1 cellular context compared by ENCODE assay signal in the genomic region with DNA sequence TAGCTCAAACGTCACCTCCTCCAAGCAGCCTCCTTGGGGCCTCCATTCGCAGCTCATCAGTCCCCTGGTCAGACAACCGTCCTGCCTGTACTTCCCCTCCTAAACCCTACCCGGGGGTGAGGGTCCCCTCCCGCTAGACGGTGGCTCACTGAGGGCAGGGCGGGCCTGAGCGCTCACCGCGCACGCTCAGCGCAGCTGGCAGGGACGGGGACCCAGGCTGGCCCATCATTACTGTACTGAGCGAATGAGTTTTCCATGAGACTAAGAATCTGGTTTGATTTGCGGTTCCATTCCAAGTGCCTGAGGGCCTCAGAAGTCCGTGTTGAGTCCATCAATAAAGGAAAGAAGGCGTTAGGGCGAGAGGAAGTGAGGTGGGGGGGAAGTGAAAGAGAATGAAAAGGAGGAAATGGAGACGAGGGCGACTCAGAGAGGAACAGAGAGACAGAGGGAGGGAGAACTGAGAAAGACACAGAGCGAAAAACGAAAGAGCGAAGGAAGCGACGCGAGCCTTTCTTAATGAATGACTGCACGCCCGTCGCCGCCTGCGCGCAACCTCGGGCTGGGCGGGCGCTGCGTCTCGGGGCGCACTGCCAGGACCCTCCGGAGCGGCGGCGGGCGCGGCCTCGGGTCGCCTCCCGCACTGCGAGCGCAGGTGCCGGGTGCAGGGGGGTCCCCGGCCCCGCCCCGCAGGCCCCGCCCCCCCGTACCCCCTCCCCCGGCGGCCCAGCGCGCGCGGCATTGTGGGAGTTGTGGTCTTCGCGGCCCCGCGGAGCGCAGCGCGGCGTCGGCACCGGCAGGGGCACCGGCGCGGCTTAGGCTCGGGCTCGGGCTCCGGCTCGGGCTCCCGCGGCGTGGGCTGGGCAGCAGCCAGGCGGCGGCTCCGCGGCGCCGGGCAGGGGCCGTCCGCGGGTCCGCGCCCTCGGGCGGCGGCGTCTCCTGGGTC.
TF ChIP-seq lines count a peak whose summit lies in the region.

A gene with protein sequence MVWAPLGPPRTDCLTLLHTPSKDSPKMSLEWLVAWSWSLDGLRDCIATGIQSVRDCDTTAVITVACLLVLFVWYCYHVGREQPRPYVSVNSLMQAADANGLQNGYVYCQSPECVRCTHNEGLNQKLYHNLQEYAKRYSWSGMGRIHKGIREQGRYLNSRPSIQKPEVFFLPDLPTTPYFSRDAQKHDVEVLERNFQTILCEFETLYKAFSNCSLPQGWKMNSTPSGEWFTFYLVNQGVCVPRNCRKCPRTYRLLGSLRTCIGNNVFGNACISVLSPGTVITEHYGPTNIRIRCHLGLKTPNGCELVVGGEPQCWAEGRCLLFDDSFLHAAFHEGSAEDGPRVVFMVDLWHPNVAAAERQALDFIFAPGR (plus strand): TSS at position 746 of the 943 bp plus-strand sequence. CDS start 4,356 bp downstream, outside the sequence.

TF ChIP-seq in WTC11, 78 proteins besides CTCF, POLR2A, EP300 and RAD21 (continued from another document and continues in another):
- TF ChIP-seq, protein P1, sequence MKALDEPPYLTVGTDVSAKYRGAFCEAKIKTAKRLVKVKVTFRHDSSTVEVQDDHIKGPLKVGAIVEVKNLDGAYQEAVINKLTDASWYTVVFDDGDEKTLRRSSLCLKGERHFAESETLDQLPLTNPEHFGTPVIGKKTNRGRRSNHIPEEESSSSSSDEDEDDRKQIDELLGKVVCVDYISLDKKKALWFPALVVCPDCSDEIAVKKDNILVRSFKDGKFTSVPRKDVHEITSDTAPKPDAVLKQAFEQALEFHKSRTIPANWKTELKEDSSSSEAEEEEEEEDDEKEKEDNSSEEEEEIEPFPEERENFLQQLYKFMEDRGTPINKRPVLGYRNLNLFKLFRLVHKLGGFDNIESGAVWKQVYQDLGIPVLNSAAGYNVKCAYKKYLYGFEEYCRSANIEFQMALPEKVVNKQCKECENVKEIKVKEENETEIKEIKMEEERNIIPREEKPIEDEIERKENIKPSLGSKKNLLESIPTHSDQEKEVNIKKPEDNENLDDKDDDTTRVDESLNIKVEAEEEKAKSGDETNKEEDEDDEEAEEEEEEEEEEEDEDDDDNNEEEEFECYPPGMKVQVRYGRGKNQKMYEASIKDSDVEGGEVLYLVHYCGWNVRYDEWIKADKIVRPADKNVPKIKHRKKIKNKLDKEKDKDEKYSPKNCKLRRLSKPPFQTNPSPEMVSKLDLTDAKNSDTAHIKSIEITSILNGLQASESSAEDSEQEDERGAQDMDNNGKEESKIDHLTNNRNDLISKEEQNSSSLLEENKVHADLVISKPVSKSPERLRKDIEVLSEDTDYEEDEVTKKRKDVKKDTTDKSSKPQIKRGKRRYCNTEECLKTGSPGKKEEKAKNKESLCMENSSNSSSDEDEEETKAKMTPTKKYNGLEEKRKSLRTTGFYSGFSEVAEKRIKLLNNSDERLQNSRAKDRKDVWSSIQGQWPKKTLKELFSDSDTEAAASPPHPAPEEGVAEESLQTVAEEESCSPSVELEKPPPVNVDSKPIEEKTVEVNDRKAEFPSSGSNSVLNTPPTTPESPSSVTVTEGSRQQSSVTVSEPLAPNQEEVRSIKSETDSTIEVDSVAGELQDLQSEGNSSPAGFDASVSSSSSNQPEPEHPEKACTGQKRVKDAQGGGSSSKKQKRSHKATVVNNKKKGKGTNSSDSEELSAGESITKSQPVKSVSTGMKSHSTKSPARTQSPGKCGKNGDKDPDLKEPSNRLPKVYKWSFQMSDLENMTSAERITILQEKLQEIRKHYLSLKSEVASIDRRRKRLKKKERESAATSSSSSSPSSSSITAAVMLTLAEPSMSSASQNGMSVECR (CRISPR knock-in tag; IDR thresholded peaks at IDR 0.05; ENCODE audit: borderline replicate concordance), result no peak
- TF ChIP-seq, protein P2, sequence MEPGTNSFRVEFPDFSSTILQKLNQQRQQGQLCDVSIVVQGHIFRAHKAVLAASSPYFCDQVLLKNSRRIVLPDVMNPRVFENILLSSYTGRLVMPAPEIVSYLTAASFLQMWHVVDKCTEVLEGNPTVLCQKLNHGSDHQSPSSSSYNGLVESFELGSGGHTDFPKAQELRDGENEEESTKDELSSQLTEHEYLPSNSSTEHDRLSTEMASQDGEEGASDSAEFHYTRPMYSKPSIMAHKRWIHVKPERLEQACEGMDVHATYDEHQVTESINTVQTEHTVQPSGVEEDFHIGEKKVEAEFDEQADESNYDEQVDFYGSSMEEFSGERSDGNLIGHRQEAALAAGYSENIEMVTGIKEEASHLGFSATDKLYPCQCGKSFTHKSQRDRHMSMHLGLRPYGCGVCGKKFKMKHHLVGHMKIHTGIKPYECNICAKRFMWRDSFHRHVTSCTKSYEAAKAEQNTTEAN (CRISPR knock-in tag; IDR thresholded peaks at IDR 0.05), result no peak
- TF ChIP-seq ESRRA (CRISPR knock-in tag; IDR thresholded peaks at IDR 0.05; ENCODE audit: borderline replicate concordance), result no peak
- peak; percentile 45; the same call in 1 of the 2 replicates for TF ChIP-seq SP1 (CRISPR knock-in tag; conservative IDR thresholded peaks at IDR 0.05)
- no peak for TF ChIP-seq RELA (CRISPR knock-in tag; IDR thresholded peaks at IDR 0.05; ENCODE audit: borderline replicate concordance)
- TF ChIP-seq ZNF396 (CRISPR knock-in tag; IDR thresholded peaks at IDR 0.05; ENCODE audit: borderline replicate concordance), result no peak
- TF ChIP-seq MXD4 (CRISPR knock-in tag; IDR thresholded peaks at IDR 0.05; ENCODE audit: borderline replicate concordance), result no peak
- TF ChIP-seq KAT7 (CRISPR knock-in tag; IDR thresholded peaks at IDR 0.05; ENCODE audit: borderline replicate concordance), result no peak
- no peak for TF ChIP-seq EMX1 (CRISPR knock-in tag; IDR thresholded peaks at IDR 0.05)
- TF ChIP-seq, protein P3, sequence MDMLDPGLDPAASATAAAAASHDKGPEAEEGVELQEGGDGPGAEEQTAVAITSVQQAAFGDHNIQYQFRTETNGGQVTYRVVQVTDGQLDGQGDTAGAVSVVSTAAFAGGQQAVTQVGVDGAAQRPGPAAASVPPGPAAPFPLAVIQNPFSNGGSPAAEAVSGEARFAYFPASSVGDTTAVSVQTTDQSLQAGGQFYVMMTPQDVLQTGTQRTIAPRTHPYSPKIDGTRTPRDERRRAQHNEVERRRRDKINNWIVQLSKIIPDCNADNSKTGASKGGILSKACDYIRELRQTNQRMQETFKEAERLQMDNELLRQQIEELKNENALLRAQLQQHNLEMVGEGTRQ (CRISPR knock-in tag; IDR thresholded peaks at IDR 0.05), result no peak
- TF ChIP-seq, protein P4, sequence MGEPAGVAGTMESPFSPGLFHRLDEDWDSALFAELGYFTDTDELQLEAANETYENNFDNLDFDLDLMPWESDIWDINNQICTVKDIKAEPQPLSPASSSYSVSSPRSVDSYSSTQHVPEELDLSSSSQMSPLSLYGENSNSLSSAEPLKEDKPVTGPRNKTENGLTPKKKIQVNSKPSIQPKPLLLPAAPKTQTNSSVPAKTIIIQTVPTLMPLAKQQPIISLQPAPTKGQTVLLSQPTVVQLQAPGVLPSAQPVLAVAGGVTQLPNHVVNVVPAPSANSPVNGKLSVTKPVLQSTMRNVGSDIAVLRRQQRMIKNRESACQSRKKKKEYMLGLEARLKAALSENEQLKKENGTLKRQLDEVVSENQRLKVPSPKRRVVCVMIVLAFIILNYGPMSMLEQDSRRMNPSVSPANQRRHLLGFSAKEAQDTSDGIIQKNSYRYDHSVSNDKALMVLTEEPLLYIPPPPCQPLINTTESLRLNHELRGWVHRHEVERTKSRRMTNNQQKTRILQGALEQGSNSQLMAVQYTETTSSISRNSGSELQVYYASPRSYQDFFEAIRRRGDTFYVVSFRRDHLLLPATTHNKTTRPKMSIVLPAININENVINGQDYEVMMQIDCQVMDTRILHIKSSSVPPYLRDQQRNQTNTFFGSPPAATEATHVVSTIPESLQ (CRISPR knock-in tag; IDR thresholded peaks at IDR 0.05), result no peak
- 0 out of 2 replicates have a peak, but pooled peaks have one; percentile 56 for TF ChIP-seq ZNF416 (CRISPR knock-in tag; IDR thresholded peaks at IDR 0.05)
- TF ChIP-seq NR2C2 (CRISPR knock-in tag; IDR thresholded peaks at IDR 0.05), result no peak
- TF ChIP-seq, protein P5, sequence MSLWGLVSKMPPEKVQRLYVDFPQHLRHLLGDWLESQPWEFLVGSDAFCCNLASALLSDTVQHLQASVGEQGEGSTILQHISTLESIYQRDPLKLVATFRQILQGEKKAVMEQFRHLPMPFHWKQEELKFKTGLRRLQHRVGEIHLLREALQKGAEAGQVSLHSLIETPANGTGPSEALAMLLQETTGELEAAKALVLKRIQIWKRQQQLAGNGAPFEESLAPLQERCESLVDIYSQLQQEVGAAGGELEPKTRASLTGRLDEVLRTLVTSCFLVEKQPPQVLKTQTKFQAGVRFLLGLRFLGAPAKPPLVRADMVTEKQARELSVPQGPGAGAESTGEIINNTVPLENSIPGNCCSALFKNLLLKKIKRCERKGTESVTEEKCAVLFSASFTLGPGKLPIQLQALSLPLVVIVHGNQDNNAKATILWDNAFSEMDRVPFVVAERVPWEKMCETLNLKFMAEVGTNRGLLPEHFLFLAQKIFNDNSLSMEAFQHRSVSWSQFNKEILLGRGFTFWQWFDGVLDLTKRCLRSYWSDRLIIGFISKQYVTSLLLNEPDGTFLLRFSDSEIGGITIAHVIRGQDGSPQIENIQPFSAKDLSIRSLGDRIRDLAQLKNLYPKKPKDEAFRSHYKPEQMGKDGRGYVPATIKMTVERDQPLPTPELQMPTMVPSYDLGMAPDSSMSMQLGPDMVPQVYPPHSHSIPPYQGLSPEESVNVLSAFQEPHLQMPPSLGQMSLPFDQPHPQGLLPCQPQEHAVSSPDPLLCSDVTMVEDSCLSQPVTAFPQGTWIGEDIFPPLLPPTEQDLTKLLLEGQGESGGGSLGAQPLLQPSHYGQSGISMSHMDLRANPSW (CRISPR knock-in tag; conservative IDR thresholded peaks at IDR 0.05; ENCODE audit: low read depth), result no peak
- TF ChIP-seq, protein P6, sequence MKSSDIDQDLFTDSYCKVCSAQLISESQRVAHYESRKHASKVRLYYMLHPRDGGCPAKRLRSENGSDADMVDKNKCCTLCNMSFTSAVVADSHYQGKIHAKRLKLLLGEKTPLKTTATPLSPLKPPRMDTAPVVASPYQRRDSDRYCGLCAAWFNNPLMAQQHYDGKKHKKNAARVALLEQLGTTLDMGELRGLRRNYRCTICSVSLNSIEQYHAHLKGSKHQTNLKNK (CRISPR knock-in tag; IDR thresholded peaks at IDR 0.05), result no peak
- no peak for TF ChIP-seq ATF1 (CRISPR knock-in tag; IDR thresholded peaks at IDR 0.05)
- TF ChIP-seq, protein P7, sequence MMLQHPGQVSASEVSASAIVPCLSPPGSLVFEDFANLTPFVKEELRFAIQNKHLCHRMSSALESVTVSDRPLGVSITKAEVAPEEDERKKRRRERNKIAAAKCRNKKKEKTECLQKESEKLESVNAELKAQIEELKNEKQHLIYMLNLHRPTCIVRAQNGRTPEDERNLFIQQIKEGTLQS (CRISPR knock-in tag; conservative IDR thresholded peaks at IDR 0.05), result no peak
- TF ChIP-seq NR3C1 (CRISPR knock-in tag; conservative IDR thresholded peaks at IDR 0.05; ENCODE audit: low read depth), result no peak
- TF ChIP-seq, protein P8, sequence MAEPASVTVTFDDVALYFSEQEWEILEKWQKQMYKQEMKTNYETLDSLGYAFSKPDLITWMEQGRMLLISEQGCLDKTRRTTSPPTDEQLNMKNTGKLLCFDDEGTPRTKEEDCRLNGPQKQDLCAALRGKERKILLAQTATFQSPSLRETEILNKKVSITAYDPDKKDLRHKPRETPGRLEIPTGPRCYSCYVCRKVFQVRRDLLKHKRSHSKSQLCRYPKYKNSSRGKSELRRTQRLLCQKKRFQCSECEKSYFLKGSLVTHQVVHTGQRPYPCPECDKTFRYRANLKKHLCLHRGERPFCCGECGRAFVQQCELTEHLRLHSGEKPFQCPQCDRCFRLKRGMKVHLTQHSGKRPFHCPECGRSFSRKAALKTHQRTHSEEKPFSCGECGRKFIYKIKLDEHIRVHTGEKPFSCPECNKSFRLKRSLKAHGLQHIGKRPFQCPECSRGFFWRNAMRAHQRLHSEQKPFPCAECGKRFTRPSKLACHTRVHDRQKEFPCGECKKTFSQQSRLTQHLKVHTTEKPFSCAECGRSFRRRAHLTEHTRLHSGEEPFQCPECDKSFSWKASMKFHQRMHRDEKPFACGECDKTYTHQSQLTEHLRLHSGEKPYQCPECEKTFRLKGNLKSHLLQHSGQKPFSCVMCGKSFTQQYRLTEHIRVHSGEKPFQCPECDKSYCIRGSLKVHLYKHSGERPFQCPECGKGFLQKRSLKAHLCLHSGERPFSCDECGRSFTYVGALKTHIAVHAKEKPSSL (CRISPR knock-in tag; conservative IDR thresholded peaks at IDR 0.05), result no peak
- TF ChIP-seq CREB1 (CRISPR knock-in tag; IDR thresholded peaks at IDR 0.05), result no peak
- TF ChIP-seq TP53 (CRISPR knock-in tag; IDR thresholded peaks at IDR 0.05), result no peak
- TF ChIP-seq GABPB1 (CRISPR knock-in tag; IDR thresholded peaks at IDR 0.05), result no peak
- no peak for TF ChIP-seq ZNF263 (CRISPR knock-in tag; IDR thresholded peaks at IDR 0.05; ENCODE audit: low read depth)
- TF ChIP-seq TCF7 (CRISPR knock-in tag; IDR thresholded peaks at IDR 0.05; ENCODE audit: low read depth), result no peak
- TF ChIP-seq HMGA2 (CRISPR knock-in tag; IDR thresholded peaks at IDR 0.05), result no peak
- TF ChIP-seq, protein P9, sequence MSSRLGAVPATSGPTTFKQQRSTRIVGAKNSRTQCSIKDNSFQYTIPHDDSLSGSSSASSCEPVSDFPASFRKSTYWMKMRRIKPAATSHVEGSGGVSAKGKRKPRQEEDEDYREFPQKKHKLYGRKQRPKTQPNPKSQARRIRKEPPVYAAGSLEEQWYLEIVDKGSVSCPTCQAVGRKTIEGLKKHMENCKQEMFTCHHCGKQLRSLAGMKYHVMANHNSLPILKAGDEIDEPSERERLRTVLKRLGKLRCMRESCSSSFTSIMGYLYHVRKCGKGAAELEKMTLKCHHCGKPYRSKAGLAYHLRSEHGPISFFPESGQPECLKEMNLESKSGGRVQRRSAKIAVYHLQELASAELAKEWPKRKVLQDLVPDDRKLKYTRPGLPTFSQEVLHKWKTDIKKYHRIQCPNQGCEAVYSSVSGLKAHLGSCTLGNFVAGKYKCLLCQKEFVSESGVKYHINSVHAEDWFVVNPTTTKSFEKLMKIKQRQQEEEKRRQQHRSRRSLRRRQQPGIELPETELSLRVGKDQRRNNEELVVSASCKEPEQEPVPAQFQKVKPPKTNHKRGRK (CRISPR knock-in tag; IDR thresholded peaks at IDR 0.05; ENCODE audit: borderline replicate concordance), result 0 out of 2 replicates have a peak, but pooled peaks have one; percentile 39
- TF ChIP-seq IRF2 (CRISPR knock-in tag; IDR thresholded peaks at IDR 0.05; ENCODE audit: borderline replicate concordance, low read depth), result no peak
- no peak for TF ChIP-seq RORB (CRISPR knock-in tag; IDR thresholded peaks at IDR 0.05)
- TF ChIP-seq, protein P10, sequence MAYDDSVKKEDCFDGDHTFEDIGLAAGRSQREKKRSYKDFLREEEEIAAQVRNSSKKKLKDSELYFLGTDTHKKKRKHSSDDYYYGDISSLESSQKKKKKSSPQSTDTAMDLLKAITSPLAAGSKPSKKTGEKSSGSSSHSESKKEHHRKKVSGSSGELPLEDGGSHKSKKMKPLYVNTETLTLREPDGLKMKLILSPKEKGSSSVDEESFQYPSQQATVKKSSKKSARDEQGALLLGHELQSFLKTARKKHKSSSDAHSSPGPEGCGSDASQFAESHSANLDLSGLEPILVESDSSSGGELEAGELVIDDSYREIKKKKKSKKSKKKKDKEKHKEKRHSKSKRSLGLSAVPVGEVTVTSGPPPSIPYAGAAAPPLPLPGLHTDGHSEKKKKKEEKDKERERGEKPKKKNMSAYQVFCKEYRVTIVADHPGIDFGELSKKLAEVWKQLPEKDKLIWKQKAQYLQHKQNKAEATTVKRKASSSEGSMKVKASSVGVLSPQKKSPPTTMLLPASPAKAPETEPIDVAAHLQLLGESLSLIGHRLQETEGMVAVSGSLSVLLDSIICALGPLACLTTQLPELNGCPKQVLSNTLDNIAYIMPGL (CRISPR knock-in tag; IDR thresholded peaks at IDR 0.05), result 0 out of 2 replicates have a peak, but pooled peaks have one; percentile 54
- no peak for TF ChIP-seq TEAD1 (CRISPR knock-in tag; IDR thresholded peaks at IDR 0.05)
- no peak for TF ChIP-seq GTF2I (CRISPR knock-in tag; conservative IDR thresholded peaks at IDR 0.05)
